In the genomic region with DNA sequence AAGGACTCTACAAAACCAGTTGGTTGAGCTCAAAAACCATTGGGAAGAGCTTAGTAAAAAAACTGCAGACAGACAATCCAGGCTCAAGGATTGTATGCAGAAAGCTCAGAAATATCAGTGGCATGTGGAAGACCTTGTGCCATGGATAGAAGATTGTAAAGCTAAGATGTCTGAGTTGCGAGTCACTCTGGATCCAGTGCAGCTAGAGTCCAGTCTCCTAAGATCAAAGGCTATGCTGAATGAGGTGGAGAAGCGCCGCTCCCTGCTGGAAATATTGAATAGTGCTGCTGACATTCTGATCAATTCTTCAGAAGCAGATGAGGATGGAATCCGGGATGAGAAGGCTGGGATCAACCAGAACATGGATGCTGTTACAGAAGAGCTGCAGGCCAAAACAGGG, we compare ENCODE assay signal across 1 cellular context.
A peak's percentile ranks its signal among the peaks of the same experiment; 100 is the strongest.
TF ChIP-seq lines count a peak whose summit lies in the region.

No MANE protein-coding gene starts in this region.

TF ChIP-seq in HepG2, 621 proteins besides CTCF, POLR2A, EP300 and RAD21 (continued from another document and continues in another):
- TF ChIP-seq, protein P1, sequence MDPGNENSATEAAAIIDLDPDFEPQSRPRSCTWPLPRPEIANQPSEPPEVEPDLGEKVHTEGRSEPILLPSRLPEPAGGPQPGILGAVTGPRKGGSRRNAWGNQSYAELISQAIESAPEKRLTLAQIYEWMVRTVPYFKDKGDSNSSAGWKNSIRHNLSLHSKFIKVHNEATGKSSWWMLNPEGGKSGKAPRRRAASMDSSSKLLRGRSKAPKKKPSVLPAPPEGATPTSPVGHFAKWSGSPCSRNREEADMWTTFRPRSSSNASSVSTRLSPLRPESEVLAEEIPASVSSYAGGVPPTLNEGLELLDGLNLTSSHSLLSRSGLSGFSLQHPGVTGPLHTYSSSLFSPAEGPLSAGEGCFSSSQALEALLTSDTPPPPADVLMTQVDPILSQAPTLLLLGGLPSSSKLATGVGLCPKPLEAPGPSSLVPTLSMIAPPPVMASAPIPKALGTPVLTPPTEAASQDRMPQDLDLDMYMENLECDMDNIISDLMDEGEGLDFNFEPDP (CRISPR knock-in tag; conservative IDR thresholded peaks at IDR 0.05) = no peak
- TF ChIP-seq ZNF644 (CRISPR knock-in tag; IDR thresholded peaks at IDR 0.05; ENCODE audit: low read depth) (no peak), FOXA1 (IDR thresholded peaks at IDR 0.05) (no peak), FOXA1 (CRISPR knock-in tag; IDR thresholded peaks at IDR 0.05) (no peak), NFE2 (CRISPR knock-in tag; IDR thresholded peaks at IDR 0.05) (no peak), ZFP36L1 (CRISPR knock-in tag; IDR thresholded peaks at IDR 0.05) (no peak), ZNF547 (CRISPR knock-in tag; IDR thresholded peaks at IDR 0.05) (no peak), CEBPB (IDR thresholded peaks at IDR 0.05; ENCODE audit: borderline replicate concordance, low read depth, low read length) (no peak), RFX1 (IDR thresholded peaks at IDR 0.05) (no peak), ZFP37 (CRISPR knock-in tag; IDR thresholded peaks at IDR 0.05; ENCODE audit: borderline replicate concordance) (no peak), ZNF564 (CRISPR knock-in tag; IDR thresholded peaks at IDR 0.05) (no peak), TCF7 (IDR thresholded peaks at IDR 0.05; ENCODE audit: low read depth) (peak; percentile 84), MAZ (IDR thresholded peaks at IDR 0.05; ENCODE audit: borderline replicate concordance, low read depth, low read length) (no peak), MAZ (CRISPR knock-in tag; IDR thresholded peaks at IDR 0.05; ENCODE audit: low read depth) (no peak), ZNF383 (CRISPR knock-in tag; IDR thresholded peaks at IDR 0.05; ENCODE audit: borderline replicate concordance) (no peak), STAT5B (CRISPR knock-in tag; IDR thresholded peaks at IDR 0.05) (no peak), NR2F1 (CRISPR knock-in tag; IDR thresholded peaks at IDR 0.05) (peak in 1 of 2 experiments; percentile 18; a peak in 1 of 4 replicates), ISX (CRISPR knock-in tag; conservative IDR thresholded peaks at IDR 0.05) (no peak), FOSL1 (CRISPR knock-in tag; IDR thresholded peaks at IDR 0.05; ENCODE audit: borderline replicate concordance) (peak; percentile 87), MAFG (CRISPR knock-in tag; IDR thresholded peaks at IDR 0.05) (no peak), HNF4G (IDR thresholded peaks at IDR 0.05; ENCODE audit: borderline replicate concordance, low read depth, low read length) (peak; percentile 53; the same call in 1 of the 2 replicates), HNF4G (CRISPR knock-in tag; IDR thresholded peaks at IDR 0.05; ENCODE audit: borderline replicate concordance, low read depth) (no peak), KLF12 (CRISPR knock-in tag; IDR thresholded peaks at IDR 0.05; ENCODE audit: borderline replicate concordance) (no peak), SYNCRIP (IDR thresholded peaks at IDR 0.05; ENCODE audit: insufficient read depth, low read depth, low read length) (no peak), CCDC6 (CRISPR knock-in tag; IDR thresholded peaks at IDR 0.05) (no peak), KDM1A (CRISPR knock-in tag; IDR thresholded peaks at IDR 0.05) (no peak), ZNF558 (CRISPR knock-in tag; IDR thresholded peaks at IDR 0.05; ENCODE audit: borderline replicate concordance) (no peak), JUND (CRISPR knock-in tag; IDR thresholded peaks at IDR 0.05) (peak; percentile 80), ZNF552 (CRISPR knock-in tag; IDR thresholded peaks at IDR 0.05; ENCODE audit: borderline replicate concordance) (no peak), PITX1 (CRISPR knock-in tag; IDR thresholded peaks at IDR 0.05) (no peak), SP4 (CRISPR knock-in tag; IDR thresholded peaks at IDR 0.05) (no peak), ZNF530 (CRISPR knock-in tag; IDR thresholded peaks at IDR 0.05; ENCODE audit: low read depth) (no peak), PHF20 (CRISPR knock-in tag; IDR thresholded peaks at IDR 0.05) (no peak)
- TF ChIP-seq, protein P2, sequence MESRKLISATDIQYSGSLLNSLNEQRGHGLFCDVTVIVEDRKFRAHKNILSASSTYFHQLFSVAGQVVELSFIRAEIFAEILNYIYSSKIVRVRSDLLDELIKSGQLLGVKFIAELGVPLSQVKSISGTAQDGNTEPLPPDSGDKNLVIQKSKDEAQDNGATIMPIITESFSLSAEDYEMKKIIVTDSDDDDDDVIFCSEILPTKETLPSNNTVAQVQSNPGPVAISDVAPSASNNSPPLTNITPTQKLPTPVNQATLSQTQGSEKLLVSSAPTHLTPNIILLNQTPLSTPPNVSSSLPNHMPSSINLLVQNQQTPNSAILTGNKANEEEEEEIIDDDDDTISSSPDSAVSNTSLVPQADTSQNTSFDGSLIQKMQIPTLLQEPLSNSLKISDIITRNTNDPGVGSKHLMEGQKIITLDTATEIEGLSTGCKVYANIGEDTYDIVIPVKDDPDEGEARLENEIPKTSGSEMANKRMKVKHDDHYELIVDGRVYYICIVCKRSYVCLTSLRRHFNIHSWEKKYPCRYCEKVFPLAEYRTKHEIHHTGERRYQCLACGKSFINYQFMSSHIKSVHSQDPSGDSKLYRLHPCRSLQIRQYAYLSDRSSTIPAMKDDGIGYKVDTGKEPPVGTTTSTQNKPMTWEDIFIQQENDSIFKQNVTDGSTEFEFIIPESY (CRISPR knock-in tag; IDR thresholded peaks at IDR 0.05) = no peak
- TF ChIP-seq, protein P3, sequence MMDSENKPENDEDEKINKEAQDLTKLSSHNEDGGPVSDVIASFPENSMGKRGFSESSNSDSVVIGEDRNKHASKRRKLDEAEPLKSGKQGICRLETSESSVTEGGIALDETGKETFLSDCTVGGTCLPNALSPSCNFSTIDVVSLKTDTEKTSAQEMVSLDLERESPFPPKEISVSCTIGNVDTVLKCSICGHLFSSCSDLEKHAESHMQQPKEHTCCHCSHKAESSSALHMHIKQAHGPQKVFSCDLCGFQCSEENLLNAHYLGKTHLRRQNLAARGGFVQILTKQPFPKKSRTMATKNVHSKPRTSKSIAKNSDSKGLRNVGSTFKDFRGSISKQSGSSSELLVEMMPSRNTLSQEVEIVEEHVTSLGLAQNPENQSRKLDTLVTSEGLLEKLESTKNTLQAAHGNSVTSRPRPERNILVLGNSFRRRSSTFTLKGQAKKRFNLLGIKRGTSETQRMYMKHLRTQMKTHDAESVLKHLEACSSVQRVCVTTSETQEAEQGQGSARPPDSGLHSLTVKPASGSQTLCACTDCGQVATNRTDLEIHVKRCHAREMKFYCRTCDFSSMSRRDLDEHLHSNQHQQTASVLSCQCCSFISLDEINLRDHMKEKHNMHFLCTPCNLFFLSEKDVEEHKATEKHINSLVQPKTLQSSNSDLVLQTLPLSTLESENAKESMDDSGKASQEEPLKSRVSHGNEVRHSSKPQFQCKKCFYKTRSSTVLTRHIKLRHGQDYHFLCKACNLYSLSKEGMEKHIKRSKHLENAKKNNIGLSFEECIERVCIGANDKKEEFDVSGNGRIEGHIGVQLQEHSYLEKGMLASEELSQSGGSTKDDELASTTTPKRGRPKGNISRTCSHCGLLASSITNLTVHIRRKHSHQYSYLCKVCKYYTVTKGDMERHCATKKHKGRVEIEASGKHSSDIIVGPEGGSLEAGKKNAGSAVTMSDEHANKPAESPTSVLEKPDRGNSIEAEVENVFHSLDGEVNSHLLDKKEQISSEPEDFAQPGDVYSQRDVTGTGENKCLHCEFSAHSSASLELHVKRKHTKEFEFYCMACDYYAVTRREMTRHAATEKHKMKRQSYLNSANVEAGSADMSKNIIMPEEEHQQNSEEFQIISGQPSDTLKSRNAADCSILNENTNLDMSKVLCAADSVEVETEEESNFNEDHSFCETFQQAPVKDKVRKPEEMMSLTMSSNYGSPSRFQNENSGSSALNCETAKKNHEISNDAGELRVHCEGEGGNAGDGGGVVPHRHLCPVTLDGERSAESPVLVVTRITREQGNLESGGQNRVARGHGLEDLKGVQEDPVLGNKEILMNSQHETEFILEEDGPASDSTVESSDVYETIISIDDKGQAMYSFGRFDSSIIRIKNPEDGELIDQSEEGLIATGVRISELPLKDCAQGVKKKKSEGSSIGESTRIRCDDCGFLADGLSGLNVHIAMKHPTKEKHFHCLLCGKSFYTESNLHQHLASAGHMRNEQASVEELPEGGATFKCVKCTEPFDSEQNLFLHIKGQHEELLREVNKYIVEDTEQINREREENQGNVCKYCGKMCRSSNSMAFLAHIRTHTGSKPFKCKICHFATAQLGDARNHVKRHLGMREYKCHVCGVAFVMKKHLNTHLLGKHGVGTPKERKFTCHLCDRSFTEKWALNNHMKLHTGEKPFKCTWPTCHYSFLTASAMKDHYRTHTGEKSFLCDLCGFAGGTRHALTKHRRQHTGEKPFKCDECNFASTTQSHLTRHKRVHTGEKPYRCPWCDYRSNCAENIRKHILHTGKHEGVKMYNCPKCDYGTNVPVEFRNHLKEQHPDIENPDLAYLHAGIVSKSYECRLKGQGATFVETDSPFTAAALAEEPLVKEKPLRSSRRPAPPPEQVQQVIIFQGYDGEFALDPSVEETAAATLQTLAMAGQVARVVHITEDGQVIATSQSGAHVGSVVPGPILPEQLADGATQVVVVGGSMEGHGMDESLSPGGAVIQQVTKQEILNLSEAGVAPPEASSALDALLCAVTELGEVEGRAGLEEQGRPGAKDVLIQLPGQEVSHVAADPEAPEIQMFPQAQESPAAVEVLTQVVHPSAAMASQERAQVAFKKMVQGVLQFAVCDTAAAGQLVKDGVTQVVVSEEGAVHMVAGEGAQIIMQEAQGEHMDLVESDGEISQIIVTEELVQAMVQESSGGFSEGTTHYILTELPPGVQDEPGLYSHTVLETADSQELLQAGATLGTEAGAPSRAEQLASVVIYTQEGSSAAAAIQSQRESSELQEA (CRISPR knock-in tag; IDR thresholded peaks at IDR 0.05; ENCODE audit: not compliant biosample characterization) = no peak
- TF ChIP-seq, protein P4, sequence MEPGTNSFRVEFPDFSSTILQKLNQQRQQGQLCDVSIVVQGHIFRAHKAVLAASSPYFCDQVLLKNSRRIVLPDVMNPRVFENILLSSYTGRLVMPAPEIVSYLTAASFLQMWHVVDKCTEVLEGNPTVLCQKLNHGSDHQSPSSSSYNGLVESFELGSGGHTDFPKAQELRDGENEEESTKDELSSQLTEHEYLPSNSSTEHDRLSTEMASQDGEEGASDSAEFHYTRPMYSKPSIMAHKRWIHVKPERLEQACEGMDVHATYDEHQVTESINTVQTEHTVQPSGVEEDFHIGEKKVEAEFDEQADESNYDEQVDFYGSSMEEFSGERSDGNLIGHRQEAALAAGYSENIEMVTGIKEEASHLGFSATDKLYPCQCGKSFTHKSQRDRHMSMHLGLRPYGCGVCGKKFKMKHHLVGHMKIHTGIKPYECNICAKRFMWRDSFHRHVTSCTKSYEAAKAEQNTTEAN (CRISPR knock-in tag; conservative IDR thresholded peaks at IDR 0.05) = no peak
- TF ChIP-seq, protein P5, sequence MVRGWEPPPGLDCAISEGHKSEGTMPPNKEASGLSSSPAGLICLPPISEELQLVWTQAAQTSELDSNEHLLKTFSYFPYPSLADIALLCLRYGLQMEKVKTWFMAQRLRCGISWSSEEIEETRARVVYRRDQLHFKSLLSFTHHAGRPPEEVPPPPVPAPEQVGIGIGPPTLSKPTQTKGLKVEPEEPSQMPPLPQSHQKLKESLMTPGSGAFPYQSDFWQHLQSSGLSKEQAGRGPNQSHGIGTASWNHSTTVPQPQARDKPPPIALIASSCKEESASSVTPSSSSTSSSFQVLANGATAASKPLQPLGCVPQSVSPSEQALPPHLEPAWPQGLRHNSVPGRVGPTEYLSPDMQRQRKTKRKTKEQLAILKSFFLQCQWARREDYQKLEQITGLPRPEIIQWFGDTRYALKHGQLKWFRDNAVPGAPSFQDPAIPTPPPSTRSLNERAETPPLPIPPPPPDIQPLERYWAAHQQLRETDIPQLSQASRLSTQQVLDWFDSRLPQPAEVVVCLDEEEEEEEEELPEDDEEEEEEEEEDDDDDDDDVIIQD (CRISPR knock-in tag; IDR thresholded peaks at IDR 0.05; ENCODE audit: low read depth) = peak; percentile 42; the same call in 1 of the 2 replicates
- TF ChIP-seq, protein P6, sequence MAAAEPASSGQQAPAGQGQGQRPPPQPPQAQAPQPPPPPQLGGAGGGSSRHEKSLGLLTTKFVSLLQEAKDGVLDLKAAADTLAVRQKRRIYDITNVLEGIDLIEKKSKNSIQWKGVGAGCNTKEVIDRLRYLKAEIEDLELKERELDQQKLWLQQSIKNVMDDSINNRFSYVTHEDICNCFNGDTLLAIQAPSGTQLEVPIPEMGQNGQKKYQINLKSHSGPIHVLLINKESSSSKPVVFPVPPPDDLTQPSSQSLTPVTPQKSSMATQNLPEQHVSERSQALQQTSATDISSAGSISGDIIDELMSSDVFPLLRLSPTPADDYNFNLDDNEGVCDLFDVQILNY (CRISPR knock-in tag; conservative IDR thresholded peaks at IDR 0.05) = no peak
- TF ChIP-seq, protein P7, sequence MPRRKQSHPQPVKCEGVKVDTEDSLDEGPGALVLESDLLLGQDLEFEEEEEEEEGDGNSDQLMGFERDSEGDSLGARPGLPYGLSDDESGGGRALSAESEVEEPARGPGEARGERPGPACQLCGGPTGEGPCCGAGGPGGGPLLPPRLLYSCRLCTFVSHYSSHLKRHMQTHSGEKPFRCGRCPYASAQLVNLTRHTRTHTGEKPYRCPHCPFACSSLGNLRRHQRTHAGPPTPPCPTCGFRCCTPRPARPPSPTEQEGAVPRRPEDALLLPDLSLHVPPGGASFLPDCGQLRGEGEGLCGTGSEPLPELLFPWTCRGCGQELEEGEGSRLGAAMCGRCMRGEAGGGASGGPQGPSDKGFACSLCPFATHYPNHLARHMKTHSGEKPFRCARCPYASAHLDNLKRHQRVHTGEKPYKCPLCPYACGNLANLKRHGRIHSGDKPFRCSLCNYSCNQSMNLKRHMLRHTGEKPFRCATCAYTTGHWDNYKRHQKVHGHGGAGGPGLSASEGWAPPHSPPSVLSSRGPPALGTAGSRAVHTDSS (CRISPR knock-in tag; conservative IDR thresholded peaks at IDR 0.05) = no peak
- TF ChIP-seq, protein P8, sequence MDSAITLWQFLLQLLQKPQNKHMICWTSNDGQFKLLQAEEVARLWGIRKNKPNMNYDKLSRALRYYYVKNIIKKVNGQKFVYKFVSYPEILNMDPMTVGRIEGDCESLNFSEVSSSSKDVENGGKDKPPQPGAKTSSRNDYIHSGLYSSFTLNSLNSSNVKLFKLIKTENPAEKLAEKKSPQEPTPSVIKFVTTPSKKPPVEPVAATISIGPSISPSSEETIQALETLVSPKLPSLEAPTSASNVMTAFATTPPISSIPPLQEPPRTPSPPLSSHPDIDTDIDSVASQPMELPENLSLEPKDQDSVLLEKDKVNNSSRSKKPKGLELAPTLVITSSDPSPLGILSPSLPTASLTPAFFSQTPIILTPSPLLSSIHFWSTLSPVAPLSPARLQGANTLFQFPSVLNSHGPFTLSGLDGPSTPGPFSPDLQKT (CRISPR knock-in tag; IDR thresholded peaks at IDR 0.05; ENCODE audit: borderline replicate concordance) = no peak
- TF ChIP-seq, protein P9, sequence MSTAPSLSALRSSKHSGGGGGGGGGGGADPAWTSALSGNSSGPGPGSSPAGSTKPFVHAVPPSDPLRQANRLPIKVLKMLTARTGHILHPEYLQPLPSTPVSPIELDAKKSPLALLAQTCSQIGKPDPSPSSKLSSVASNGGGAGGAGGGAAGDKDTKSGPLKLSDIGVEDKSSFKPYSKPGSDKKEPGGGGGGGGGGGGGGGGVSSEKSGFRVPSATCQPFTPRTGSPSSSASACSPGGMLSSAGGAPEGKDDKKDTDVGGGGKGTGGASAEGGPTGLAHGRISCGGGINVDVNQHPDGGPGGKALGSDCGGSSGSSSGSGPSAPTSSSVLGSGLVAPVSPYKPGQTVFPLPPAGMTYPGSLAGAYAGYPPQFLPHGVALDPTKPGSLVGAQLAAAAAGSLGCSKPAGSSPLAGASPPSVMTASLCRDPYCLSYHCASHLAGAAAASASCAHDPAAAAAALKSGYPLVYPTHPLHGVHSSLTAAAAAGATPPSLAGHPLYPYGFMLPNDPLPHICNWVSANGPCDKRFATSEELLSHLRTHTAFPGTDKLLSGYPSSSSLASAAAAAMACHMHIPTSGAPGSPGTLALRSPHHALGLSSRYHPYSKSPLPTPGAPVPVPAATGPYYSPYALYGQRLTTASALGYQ (CRISPR knock-in tag; IDR thresholded peaks at IDR 0.05) = no peak
